Comparison of ENCODE assay signal across 19 cellular contexts in genomic region chr2:24912523-24912922, GRCh38. TPM values are rescaled to one million over a fixed set of nuclear protein-coding genes. Genes with fewer than 3 reads are reported as not detected.
DNase-seq lines count a peak whose midpoint lies in the region; ATAC-seq and TF ChIP-seq lines count a peak whose summit lies in the region.
"Had no signal": no experiment of that assay in that cellular context is flagged by ENCODE, and none has a peak within 500 bp of the region (broad histone marks: within the 10 kb centered on the region; RNA-seq: fewer than 3 reads in every experiment).

No MANE protein-coding gene starts in this region.

- H3K27ac ChIP-seq in HEK293 (ENCODE audit: extremely low read depth, low read depth, low read length) = no peak overlapping the region
- H3K27ac ChIP-seq: PC-9 had no signal

- CTCF ChIA-PET in HEK293 (lab: Yijun Ruan, JAX) = no interaction called here

- no peaks in the 10 kb centered on the region for H3K9me3 ChIP-seq in HEK293 (ENCODE audit: control insufficient read depth, insufficient read depth, low read depth, low read length)
- no peaks in the 10 kb centered on the region for H3K9me3 ChIP-seq in T-helper 17 cell (ENCODE audit: control insufficient read depth, low read length, poor library complexity, severe bottlenecking)

- H3K4me1 Mint-ChIP-seq in T-helper 17 cell = peaks cover 23% of the 10 kb centered on the region
- peaks cover 8% of the 10 kb centered on the region for H3K4me1 Mint-ChIP-seq in activated T-helper 1 cell treated with anti-CD3 and anti-CD28 coated beads, Interleukin-12 subunit alpha, Interleukin-12 subunit beta, Interleukin-2, Interleukin-4 antibody, amounts not matched to agents 30 ng/mL and 10 ng/mL and 1 ng/mL, durations not matched to agents 14 hours and 24 hours and 36 hours (ENCODE audit: low read depth)

- H3K27me3 Mint-ChIP-seq in T-helper 17 cell = no peaks in the 10 kb centered on the region
- H3K27me3 Mint-ChIP-seq in activated T-helper 1 cell treated with anti-CD3 and anti-CD28 coated beads, Interleukin-12 subunit alpha, Interleukin-12 subunit beta, Interleukin-2, Interleukin-4 antibody, amounts not matched to agents 30 ng/mL and 10 ng/mL and 1 ng/mL, durations not matched to agents 14 hours and 24 hours and 36 hours (ENCODE audit: insufficient read depth) = no peaks in the 10 kb centered on the region

- peaks cover 8% of the 10 kb centered on the region for H3K36me3 Mint-ChIP-seq in T-helper 17 cell (ENCODE audit: low read depth)
- H3K36me3 Mint-ChIP-seq in activated T-helper 1 cell treated with anti-CD3 and anti-CD28 coated beads, Interleukin-12 subunit alpha, Interleukin-12 subunit beta, Interleukin-2, Interleukin-4 antibody, amounts not matched to agents 30 ng/mL and 10 ng/mL and 1 ng/mL, durations not matched to agents 14 hours and 24 hours and 36 hours (ENCODE audit: low read depth) = peaks cover 17% of the 10 kb centered on the region

- H3K9me3 Mint-ChIP-seq in activated T-helper 1 cell treated with anti-CD3 and anti-CD28 coated beads, Interleukin-12 subunit alpha, Interleukin-12 subunit beta, Interleukin-2, Interleukin-4 antibody, amounts not matched to agents 30 ng/mL and 10 ng/mL and 1 ng/mL, durations not matched to agents 14 hours and 24 hours and 36 hours = no peaks in the 10 kb centered on the region

- no peak overlapping the region for H3K4me3 ChIP-seq in HEK293 (ENCODE audit: low read depth, low read length)
- H3K4me3 ChIP-seq: K562, PC-9 had no signal

- DNase-seq in T-helper 17 cell (no peak), hepatic stellate cell (ENCODE audit: low spot score) (peak; percentile 53), posterior vena cava (ENCODE audit: low spot score) (peak; percentile 52), anterior cingulate cortex (lab: John Stamatoyannopoulos, UW) (no peak)
- no peak for DNase-seq in activated T-helper 1 cell treated with anti-CD3 and anti-CD28 coated beads, Interleukin-12 subunit alpha, Interleukin-12 subunit beta, Interleukin-2, Interleukin-4 antibody, amounts not matched to agents 30 ng/mL and 10 ng/mL and 1 ng/mL, durations not matched to agents 14 hours and 24 hours and 36 hours (ENCODE audit: low spot score)
- DNase-seq in activated CD4-positive, alpha-beta T cell treated with anti-CD3 and anti-CD28 coated beads for 48 hours = no peak
- DNase-seq: DMS153, DND-41, Kasumi-1, MV-4-11, NCI-H1105, NCI-H2029, NCI-H446 treated with DMSO at 0.1 percent for 48 hours, PC-9 had no signal

- TF ChIP-seq CTCF in HEK293 (tag by site-specific recombination; IDR thresholded peaks at IDR 0.05) = no peak

- no peak overlapping the region for H3K4me3 Mint-ChIP-seq in T-helper 17 cell
- no peak overlapping the region for H3K4me3 Mint-ChIP-seq in activated T-helper 1 cell treated with anti-CD3 and anti-CD28 coated beads, Interleukin-12 subunit alpha, Interleukin-12 subunit beta, Interleukin-2, Interleukin-4 antibody, amounts not matched to agents 30 ng/mL and 10 ng/mL and 1 ng/mL, durations not matched to agents 14 hours and 24 hours and 36 hours

- ATAC-seq in T-helper 17 cell = no peak
- no peak for ATAC-seq in GM19467 (IDR thresholded peaks at IDR 0.05; ENCODE audit: unreplicated experiment)
- ATAC-seq: HepG2, K562, Right ventricle myocardium inferior had no signal

- intact Hi-C loops in posterior vena cava (cut with DNase I) = loop anchor here in 1 of 2 donors (1.0 kb wide), 1 partner anchor 49 kb away; no protein-coding TSS in a partner anchor
- intact Hi-C loops in activated T-helper 1 cell treated with anti-CD3 and anti-CD28 coated beads, Interleukin-12 subunit alpha, Interleukin-12 subunit beta, Interleukin-2, Interleukin-4 antibody, amounts not matched to agents 30 ng/mL and 10 ng/mL and 1 ng/mL, durations not matched to agents 14 hours and 24 hours and 36 hours (cut with micrococcal nuclease) = no loop called here

- H3K4me1 ChIP-seq in HEK293 (ENCODE audit: control insufficient read depth, insufficient read depth, low read length) = no peaks in the 10 kb centered on the region

- H3K36me3 ChIP-seq in HEK293 (ENCODE audit: control insufficient read depth in 2 of 2, insufficient read depth in 1 of 2, low read length in 2 of 2) = peaks cover 15 to 69% of the 10 kb centered on the region in 2 experiments; a peak in 2 of 3 replicates

- POLR2A ChIA-PET in HEK293 (lab: Yijun Ruan, JAX) = interaction anchor here (0.7 kb wide), 1 partner anchor 12 kb away, joined by 3 read pairs; no protein-coding TSS in a partner anchor

- H3K27ac Mint-ChIP-seq in T-helper 17 cell = peak overlapping the region; percentile 45
- H3K27ac Mint-ChIP-seq in activated T-helper 1 cell treated with anti-CD3 and anti-CD28 coated beads, Interleukin-12 subunit alpha, Interleukin-12 subunit beta, Interleukin-2, Interleukin-4 antibody, amounts not matched to agents 30 ng/mL and 10 ng/mL and 1 ng/mL, durations not matched to agents 14 hours and 24 hours and 36 hours = no peak overlapping the region

TF ChIP-seq in HEK293, 187 proteins besides CTCF, POLR2A, EP300 and RAD21:
- TF ChIP-seq ZNF324 (tag by site-specific recombination; IDR thresholded peaks at IDR 0.05) = no peak
- TF ChIP-seq ZNF48 (tag by site-specific recombination; IDR thresholded peaks at IDR 0.05) = no peak
- no peak for TF ChIP-seq KLF10 (tag by site-specific recombination; IDR thresholded peaks at IDR 0.05)
- TF ChIP-seq YY1 (tag by site-specific recombination; IDR thresholded peaks at IDR 0.05) = no peak
- TF ChIP-seq ZSCAN4 (tag by site-specific recombination; IDR thresholded peaks at IDR 0.05) = peak; percentile 95

RNA-seq across cellular contexts. Expression of gene ADCY3, which starts 7.5 kb away (rescaled TPM):
- total RNA-seq in T-helper 17 cell (10 to 100 TPM; 40.7 to 59.3 TPM), posterior vena cava (100 to 1,000 TPM in 1 of 2 donors, 10 to 100 TPM in 1; 99.5 to 129 TPM)
- total RNA-seq in activated T-helper 1 cell treated with anti-CD3 and anti-CD28 coated beads, Interleukin-12 subunit alpha, Interleukin-12 subunit beta, Interleukin-2, Interleukin-4 antibody, amounts not matched to agents 30 ng/mL and 10 ng/mL and 1 ng/mL, durations not matched to agents 14 hours and 24 hours and 36 hours = 101 and 108 TPM in 2 replicates

RNA-seq across cellular contexts. Expression of gene DNAJC27, which starts 59.2 kb away (rescaled TPM):
- total RNA-seq in T-helper 17 cell (10 to 100 TPM; 15.7 to 19.2 TPM), posterior vena cava (1 to 10 TPM; 5.6 to 7.2 TPM)
- 6.3 and 7.0 TPM in 2 replicates for total RNA-seq in activated T-helper 1 cell treated with anti-CD3 and anti-CD28 coated beads, Interleukin-12 subunit alpha, Interleukin-12 subunit beta, Interleukin-2, Interleukin-4 antibody, amounts not matched to agents 30 ng/mL and 10 ng/mL and 1 ng/mL, durations not matched to agents 14 hours and 24 hours and 36 hours

Comparison
In these comparisons a context has a peak if more than half of its experiments do, and no peak if none do; other contexts are left out.
1. DNase-seq: peak in hepatic stellate cell (single experiment) and posterior vena cava (single experiment); none in T-helper 17 cell (0 of 3), activated T-helper 1 cell treated with anti-CD3 and anti-CD28 coated beads, Interleukin-12 subunit alpha, Interleukin-12 subunit beta, Interleukin-2, Interleukin-4 antibody, amounts not matched to agents 30 ng/mL and 10 ng/mL and 1 ng/mL, durations not matched to agents 14 hours and 24 hours and 36 hours (single experiment), activated CD4-positive, alpha-beta T cell treated with anti-CD3 and anti-CD28 coated beads for 48 hours (single experiment) and anterior cingulate cortex (0 of 58).